Comparison of ENCODE assay signal across 15 cellular contexts in the genomic region with DNA sequence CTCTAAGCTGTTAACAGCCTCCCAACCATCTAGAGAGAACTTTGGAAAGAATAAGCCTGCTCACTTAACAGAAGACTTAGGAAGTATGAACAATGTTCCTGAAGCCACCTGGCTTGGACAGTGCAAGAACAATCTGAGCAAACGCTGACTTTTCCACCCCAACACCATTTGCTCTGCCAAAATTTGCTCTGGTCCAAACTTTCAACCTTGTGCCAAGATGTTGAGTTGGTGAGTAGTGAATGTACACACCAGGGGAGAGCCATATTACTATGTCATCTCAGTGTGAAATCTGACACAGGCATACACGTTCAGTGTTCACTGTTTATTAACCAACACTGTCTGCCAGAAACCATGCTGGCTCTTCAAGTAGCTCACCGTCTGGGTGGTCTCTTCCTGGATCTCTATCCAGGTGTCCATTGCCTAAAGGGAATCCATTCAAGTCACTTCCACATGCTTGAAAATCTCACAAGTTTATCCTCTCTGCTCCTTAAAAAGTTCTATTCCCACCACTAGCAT.
DNase-seq lines count a peak whose midpoint lies in the region; ATAC-seq and TF ChIP-seq lines count a peak whose summit lies in the region.
"Had no signal": no experiment of that assay in that cellular context is flagged by ENCODE, and none has a peak within 500 bp of the region (broad histone marks: within the 10 kb centered on the region; RNA-seq: fewer than 3 reads in every experiment).

No MANE protein-coding gene starts in this region.

- peaks cover 23% of the 10 kb centered on the region for H3K36me3 Mint-ChIP-seq in activated CD4-positive, alpha-beta T cell treated with anti-CD3 and anti-CD28 coated beads, Interleukin-2, amount 10 ng/mL, durations not matched to agents 7 days and 5 days (ENCODE audit: low read depth)
- peaks cover 23% of the 10 kb centered on the region for H3K36me3 Mint-ChIP-seq in activated CD8-positive, alpha-beta T cell treated with anti-CD3 and anti-CD28 coated beads, Interleukin-2, amount 10 ng/mL, durations not matched to agents 7 days and 5 days (ENCODE audit: low read depth)
- H3K36me3 Mint-ChIP-seq: IgD-negative memory B cell had no signal

- H3K9me3 Mint-ChIP-seq in activated CD4-positive, alpha-beta T cell treated with anti-CD3 and anti-CD28 coated beads, Interleukin-2, amount 10 ng/mL, durations not matched to agents 7 days and 5 days: peaks cover 9% of the 10 kb centered on the region
- H3K9me3 Mint-ChIP-seq in activated CD8-positive, alpha-beta T cell treated with anti-CD3 and anti-CD28 coated beads, Interleukin-2, amount 10 ng/mL, durations not matched to agents 7 days and 5 days (ENCODE audit: insufficient read depth): peaks cover 3% of the 10 kb centered on the region

- H3K4me2 ChIP-seq in parathyroid adenoma (ENCODE audit: low read length): no peak overlapping the region

- H3K4me3 ChIP-seq in parathyroid adenoma (ENCODE audit: low read depth, low read length) (no peak overlapping the region), tibial nerve (no peak overlapping the region), lower leg skin (ENCODE audit: low read depth, poor library complexity, severe bottlenecking) (no peak overlapping the region)
- H3K4me3 ChIP-seq: breast epithelium, gastroesophageal sphincter, stomach had no signal

- peak overlapping the region; percentile 94 for H3K27ac Mint-ChIP-seq in activated CD4-positive, alpha-beta T cell treated with anti-CD3 and anti-CD28 coated beads, Interleukin-2, amount 10 ng/mL, durations not matched to agents 7 days and 5 days
- peak overlapping the region; percentile 94 for H3K27ac Mint-ChIP-seq in activated CD8-positive, alpha-beta T cell treated with anti-CD3 and anti-CD28 coated beads, Interleukin-2, amount 10 ng/mL, durations not matched to agents 7 days and 5 days

- H2AFZ ChIP-seq in parathyroid adenoma: peak overlapping the region; percentile 5

- ATAC-seq in activated CD8-positive, alpha-beta T cell treated with anti-CD3 and anti-CD28 coated beads, Interleukin-2, amount 10 ng/mL, durations not matched to agents 7 days and 5 days: no peak

- DNase-seq in activated CD4-positive, alpha-beta T cell treated with anti-CD3 and anti-CD28 coated beads, Interleukin-2, amount 10 ng/mL, durations not matched to agents 7 days and 5 days: no peak
- DNase-seq in activated CD4-positive, alpha-beta T cell treated with anti-CD3 and anti-CD28 coated beads, Interleukin-2, amount 50 U/mL, for 48 hours: no peak
- DNase-seq in NCI-H146 (lab: John Stamatoyannopoulos, UW) (peak; percentile 73), EL (no peak), tibial nerve (ENCODE audit: low spot score in 2 of 2) (no peak), lower leg skin (ENCODE audit: low spot score in 2 of 2) (no peak)
- DNase-seq in activated CD8-positive, alpha-beta T cell treated with anti-CD3 and anti-CD28 coated beads, Interleukin-2, amount 10 ng/mL, durations not matched to agents 7 days and 5 days: no peak
- DNase-seq: NCI-H1930; retina; stimulated activated CD4-positive, alpha-beta T cell treated with anti-CD3 and anti-CD28 coated beads, Interleukin-4, amount 100 ng/mL, for 24 hours had no signal

- H3K27me3 ChIP-seq in parathyroid adenoma (ENCODE audit: control insufficient read depth, insufficient read depth, low read length) (no peaks in the 10 kb centered on the region), tibial nerve (no peaks in the 10 kb centered on the region)
- H3K27me3 ChIP-seq: breast epithelium, gastroesophageal sphincter, stomach had no signal

- no peaks in the 10 kb centered on the region for H3K79me2 ChIP-seq in parathyroid adenoma

- H3K9ac ChIP-seq in parathyroid adenoma: no peak overlapping the region

- no peaks in the 10 kb centered on the region for H3K36me3 ChIP-seq in parathyroid adenoma (ENCODE audit: control insufficient read depth, insufficient read depth, low read length)
- no peaks in the 10 kb centered on the region for H3K36me3 ChIP-seq in tibial nerve
- H3K36me3 ChIP-seq: breast epithelium, gastroesophageal sphincter, stomach had no signal

- H3K4me3 Mint-ChIP-seq in activated CD4-positive, alpha-beta T cell treated with anti-CD3 and anti-CD28 coated beads, Interleukin-2, amount 10 ng/mL, durations not matched to agents 7 days and 5 days: no peak overlapping the region
- H3K4me3 Mint-ChIP-seq in activated CD8-positive, alpha-beta T cell treated with anti-CD3 and anti-CD28 coated beads, Interleukin-2, amount 10 ng/mL, durations not matched to agents 7 days and 5 days: no peak overlapping the region

- WGBS in tibial nerve, 2 donors: 47 to 64% methylated on average over 3 of the region's 3 CpGs
- 58 to 60% methylated on average over 3 of the region's 3 CpGs for WGBS in lower leg skin, 2 donors

- no peak overlapping the region for H3K27ac ChIP-seq in parathyroid adenoma
- no peak overlapping the region for H3K27ac ChIP-seq in tibial nerve
- H3K27ac ChIP-seq: breast epithelium, gastroesophageal sphincter had no signal

- H3K4me1 ChIP-seq in parathyroid adenoma (no peaks in the 10 kb centered on the region), tibial nerve (peaks cover 0 to 11% (median 2%) of the 10 kb centered on the region in 4 donors)
- H3K4me1 ChIP-seq: breast epithelium had no signal

- H3K9me3 ChIP-seq in parathyroid adenoma (ENCODE audit: control insufficient read depth, low read length): no peaks in the 10 kb centered on the region
- no peaks in the 10 kb centered on the region for H3K9me3 ChIP-seq in tibial nerve
- H3K9me3 ChIP-seq: breast epithelium, gastroesophageal sphincter, stomach had no signal

- intact Hi-C loops in lower leg skin (cut with DNase I; ENCODE audit: low total_unique reads): no loop called here

- TF ChIP-seq CTCF in parathyroid adenoma (IDR thresholded peaks at IDR 0.05) (no peak), tibial nerve (IDR thresholded peaks at IDR 0.05) (no peak), lower leg skin (IDR thresholded peaks at IDR 0.05) (no peak)

- peaks cover 75% of the 10 kb centered on the region for H3K4me1 Mint-ChIP-seq in activated CD4-positive, alpha-beta T cell treated with anti-CD3 and anti-CD28 coated beads, Interleukin-2, amount 10 ng/mL, durations not matched to agents 7 days and 5 days
- H3K4me1 Mint-ChIP-seq in activated CD8-positive, alpha-beta T cell treated with anti-CD3 and anti-CD28 coated beads, Interleukin-2, amount 10 ng/mL, durations not matched to agents 7 days and 5 days (ENCODE audit: low read depth): peaks cover 82% of the 10 kb centered on the region

- POLR2A ChIA-PET in activated CD4-positive, alpha-beta T cell treated with anti-CD3 and anti-CD28 coated beads, Interleukin-2, amount 10 ng/mL, durations not matched to agents 7 days and 5 days (lab: Charles Lee): no interaction called here
- POLR2A ChIA-PET in activated CD8-positive, alpha-beta T cell treated with anti-CD3 and anti-CD28 coated beads, Interleukin-2, amount 10 ng/mL, durations not matched to agents 7 days and 5 days (lab: Charles Lee): interaction anchor here (0.6 to 2.6 kb wide), 4 partner anchors 27 to 257 kb away, joined by 3 to 40 read pairs (median 9); a partner anchor contains a TSS

- no peaks in the 10 kb centered on the region for H3K27me3 Mint-ChIP-seq in activated CD4-positive, alpha-beta T cell treated with anti-CD3 and anti-CD28 coated beads, Interleukin-2, amount 10 ng/mL, durations not matched to agents 7 days and 5 days
- no peaks in the 10 kb centered on the region for H3K27me3 Mint-ChIP-seq in activated CD8-positive, alpha-beta T cell treated with anti-CD3 and anti-CD28 coated beads, Interleukin-2, amount 10 ng/mL, durations not matched to agents 7 days and 5 days (ENCODE audit: low read depth)

- no peak for TF ChIP-seq EP300 in tibial nerve (IDR thresholded peaks at IDR 0.05)

- no peak for TF ChIP-seq POLR2A in tibial nerve (IDR thresholded peaks at IDR 0.05)
- no peak for TF ChIP-seq POLR2A in lower leg skin (IDR thresholded peaks at IDR 0.05)

- CTCF ChIA-PET in activated CD4-positive, alpha-beta T cell treated with anti-CD3 and anti-CD28 coated beads, Interleukin-2, amount 10 ng/mL, durations not matched to agents 7 days and 5 days (lab: Charles Lee): interaction anchor here (1.4 to 2.4 kb wide), 3 partner anchors 39 to 261 kb away, joined by 4 to 12 read pairs (median 5); a partner anchor contains a TSS
- CTCF ChIA-PET in activated CD8-positive, alpha-beta T cell treated with anti-CD3 and anti-CD28 coated beads, Interleukin-2, amount 10 ng/mL, durations not matched to agents 7 days and 5 days (lab: Charles Lee): interaction anchor here (0.8 to 2.6 kb wide), 8 partner anchors 50 to 261 kb away, joined by 3 to 24 read pairs (median 6); a partner anchor contains a TSS
